Comparison of ENCODE assay signal across 24 cellular contexts in the genomic region with DNA sequence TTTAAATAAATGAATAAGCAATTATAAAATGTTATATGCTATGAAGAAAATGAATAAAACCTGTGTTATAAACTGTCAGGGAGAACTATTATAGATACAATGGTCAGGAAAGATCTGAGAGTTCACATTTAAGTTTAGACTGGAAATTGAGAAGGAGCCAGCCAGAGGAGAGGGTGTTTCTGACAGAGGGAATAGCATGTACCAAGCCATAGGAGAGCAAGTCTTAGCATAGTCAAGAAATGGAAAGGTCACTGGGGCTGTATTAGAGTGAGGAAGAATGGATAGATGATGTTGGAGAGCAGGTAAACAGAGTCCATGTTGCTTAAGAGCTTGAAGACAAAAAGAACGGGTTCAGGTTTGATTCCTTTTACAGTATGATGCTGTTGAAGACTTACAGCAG.
"Had no signal": no experiment of that assay in that cellular context is flagged by ENCODE, and none has a peak within 500 bp of the region (broad histone marks: within the 10 kb centered on the region; RNA-seq: fewer than 3 reads in every experiment).

No MANE protein-coding gene starts in this region.

- H3K27me3 ChIP-seq: colonic mucosa, gastroesophageal sphincter, heart left ventricle, hepatocyte, left lung had no signal

- H3K27ac ChIP-seq: colonic mucosa, epithelial cell of prostate, foreskin keratinocyte, gastroesophageal sphincter, heart left ventricle, hepatocyte, left lung had no signal

- H3K4me1 ChIP-seq: colonic mucosa, foreskin keratinocyte had no signal

- ATAC-seq: esophagus mucosa; foreskin keratinocyte; gastroesophageal sphincter; left lung; naive thymus-derived CD4-positive, alpha-beta T cell had no signal

- H3K4me3 ChIP-seq: colonic mucosa, gastroesophageal sphincter, heart left ventricle, hepatocyte, left lung, lung had no signal

- DNase-seq: colonic mucosa; cortex of kidney; effector CD8-positive, alpha-beta T cell; effector memory CD8-positive, alpha-beta T cell; endodermal cell; foreskin keratinocyte; heart left ventricle; hypothalamus; islet precursor cell; kidney; kidney glomerular epithelial cell; left lung; mammary epithelial cell; mesendoderm; midbrain; naive thymus-derived CD4-positive, alpha-beta T cell had no signal

- H3K27ac Mint-ChIP-seq: dendritic cell treated with granulocyte-macrophage colony-stimulating factor and Interleukin-4, amounts not matched to agents 40 ng/mL and 50 ng/mL, for 4 days; endodermal cell; immature natural killer cell; memory B cell had no signal

- H3K36me3 ChIP-seq: colonic mucosa, gastroesophageal sphincter, heart left ventricle, left lung had no signal

- H3K4me3 Mint-ChIP-seq: dendritic cell treated with granulocyte-macrophage colony-stimulating factor and Interleukin-4, amounts not matched to agents 40 ng/mL and 50 ng/mL, for 4 days; effector memory CD8-positive, alpha-beta T cell; endodermal cell; immature natural killer cell; memory B cell; naive thymus-derived CD4-positive, alpha-beta T cell had no signal

- H3K9me3 Mint-ChIP-seq: dendritic cell treated with granulocyte-macrophage colony-stimulating factor and Interleukin-4, amounts not matched to agents 40 ng/mL and 50 ng/mL, for 4 days; effector memory CD8-positive, alpha-beta T cell; endodermal cell; immature natural killer cell; memory B cell had no signal

- H3K27me3 Mint-ChIP-seq: dendritic cell treated with granulocyte-macrophage colony-stimulating factor and Interleukin-4, amounts not matched to agents 40 ng/mL and 50 ng/mL, for 4 days; effector memory CD8-positive, alpha-beta T cell; memory B cell; naive thymus-derived CD4-positive, alpha-beta T cell had no signal

- H3K36me3 Mint-ChIP-seq: immature natural killer cell had no signal

- H3K9me3 ChIP-seq: colonic mucosa, gastroesophageal sphincter, heart left ventricle, left lung had no signal
